ENCODE assay signal across 2 cellular contexts in the genomic region with DNA sequence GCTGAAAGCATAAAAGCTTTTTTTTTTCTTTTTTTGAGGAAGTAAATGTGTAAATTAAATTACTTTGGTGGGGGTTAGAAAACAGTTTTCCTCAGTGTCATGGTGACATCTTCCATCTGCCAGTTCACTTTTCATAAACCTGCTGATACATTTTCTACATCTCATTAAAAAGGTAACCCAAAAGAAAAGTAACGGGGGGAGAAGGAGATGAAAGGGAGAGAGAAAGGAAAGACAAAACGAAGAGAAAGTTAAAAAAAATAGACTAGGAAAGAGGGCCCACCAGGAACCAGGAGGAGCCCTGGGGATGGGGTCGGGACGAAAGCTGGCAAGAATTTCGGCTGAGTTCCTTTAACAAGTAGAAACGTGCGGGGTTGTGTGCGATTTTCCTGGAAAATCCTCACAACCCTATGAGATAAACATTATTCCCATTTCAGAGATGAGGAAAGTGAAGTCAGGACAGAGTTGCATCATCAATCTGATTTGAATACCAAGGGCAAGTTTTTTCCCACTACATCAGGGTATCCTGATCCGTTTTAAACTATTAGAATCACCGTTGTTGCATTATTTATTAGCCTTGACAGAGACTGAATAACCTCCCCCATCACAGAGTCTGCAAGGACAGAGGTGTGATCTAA.
TF ChIP-seq lines count a peak whose summit lies in the region.

No MANE protein-coding gene starts in this region.

TF ChIP-seq in IMR-90, 13 proteins besides CTCF, POLR2A, EP300 and RAD21:
- TF ChIP-seq BHLHE40 (IDR thresholded peaks at IDR 0.05; ENCODE audit: low read depth, low read length) (no peak), CEBPB (IDR thresholded peaks at IDR 0.05; ENCODE audit: low read depth, low read length) (peak; percentile 64)

TF ChIP-seq in H1, 55 proteins besides CTCF, POLR2A, EP300 and RAD21:
- TF ChIP-seq KDM1A (IDR thresholded peaks at IDR 0.05; ENCODE audit: borderline replicate concordance, low read length) (peak; percentile 68; the same call in 1 of the 2 replicates), CEBPB (IDR thresholded peaks at IDR 0.05; ENCODE audit: low read depth, low read length) (peak; percentile 40; the same call in 1 of the 2 replicates), TAF1 (IDR thresholded peaks at IDR 0.05; ENCODE audit: low read depth, low read length) (no peak)
